ENCODE assay signal across 8 cellular contexts in the genomic region with DNA sequence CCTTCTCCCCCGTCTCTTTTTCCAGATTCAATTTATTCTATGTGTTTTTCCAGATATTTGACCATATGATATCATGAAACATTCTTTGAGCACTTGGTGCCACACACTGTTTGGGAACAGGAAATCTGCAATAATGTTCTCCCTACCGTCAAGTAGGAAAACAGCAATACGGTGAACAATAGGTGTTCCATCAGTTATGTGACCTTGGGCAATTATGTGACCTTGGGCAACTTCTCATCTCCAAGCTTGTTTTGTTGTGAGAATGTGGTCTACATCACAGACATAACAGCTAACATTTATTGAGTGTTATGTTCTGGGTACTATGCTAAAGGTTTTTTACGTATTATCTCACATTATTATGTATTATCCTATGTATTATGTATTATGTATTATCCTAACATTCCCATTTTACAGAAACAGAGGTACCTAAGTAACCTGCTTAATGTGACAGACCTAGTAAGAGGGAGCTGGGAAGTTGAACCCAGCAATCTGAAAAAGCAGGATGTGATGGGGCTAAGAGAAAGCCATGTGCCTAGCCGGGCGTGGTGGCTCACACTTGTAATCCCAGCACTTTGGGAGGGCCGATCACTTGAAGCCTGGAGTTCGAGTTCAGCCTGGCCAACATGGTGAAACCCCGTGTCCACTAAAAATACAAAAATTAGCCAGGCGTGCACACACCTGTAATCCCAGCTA. TPM values are rescaled to one million over a fixed set of nuclear protein-coding genes. Genes with fewer than 3 reads are reported as not detected.
DNase-seq lines count a peak whose midpoint lies in the region; ATAC-seq, FAIRE-seq and TF ChIP-seq lines count a peak whose summit lies in the region.

No MANE protein-coding gene starts in this region.

- in situ Hi-C loops in HepG2 (cut with HindIII; ENCODE audit: extremely low pct_ligation_motif_present, low pct_unique_long_range_greater_than_20kb): loop anchor here (10.0 kb wide), 1 partner anchor 357 kb away; no protein-coding TSS in a partner anchor

- H3K79me2 ChIP-seq in HepG2 (ENCODE audit: insufficient read depth, low read length): peaks cover 26% of the 10 kb centered on the region

- TF ChIP-seq CTCF in HepG2 (CRISPR knock-in tag; IDR thresholded peaks at IDR 0.05) (no peak), tibial nerve (IDR thresholded peaks at IDR 0.05) (no peak)

- CTCF ChIA-PET in activated naive CD4-positive, alpha-beta T cell treated with anti-CD3 and anti-CD28 coated beads for 36 hours (lab: Charles Lee): interaction anchor here (0.7 to 5.1 kb wide), 3 partner anchors 9 to 175 kb away, joined by 3 to 64 read pairs (median 3); no protein-coding TSS in a partner anchor
- CTCF ChIA-PET in HepG2 (lab: Yijun Ruan, JAX; ENCODE audit: low intra/inter-chr PET ratio, low total read pairs): no interaction called here

- H3K9me3 Mint-ChIP-seq in activated naive CD4-positive, alpha-beta T cell treated with anti-CD3 and anti-CD28 coated beads for 36 hours: no peaks in the 10 kb centered on the region
- no peaks in the 10 kb centered on the region for H3K9me3 Mint-ChIP-seq in activated naive CD8-positive, alpha-beta T cell (ENCODE audit: low read depth)

- H3K4me3 ChIP-seq in HepG2 (replicated peaks in 1 of 3; ENCODE audit: insufficient read depth in 1 of 3, low read depth in 2 of 3, low read length in 3 of 3) (peak overlapping the region; percentile 83 to 90 (median 84); a peak in 5 of 6 replicates), tibial nerve (peak overlapping the region in 3 of 4 donors; percentile 64 to 89 (median 72))

- H3K9me3 ChIP-seq in HepG2 (ENCODE audit: low read length) (no peaks in the 10 kb centered on the region), tibial nerve (no peaks in the 10 kb centered on the region)

- no peak for TF ChIP-seq RAD21 in HepG2 (CRISPR knock-in tag; IDR thresholded peaks at IDR 0.05)

- WGBS in HepG2 (ENCODE audit: low lambda C conversion rate): 54% methylated on average over 6 of the region's 10 CpGs
- WGBS in tibial nerve, 2 donors: 65 to 71% methylated on average over 10 of the region's 10 CpGs

- peak overlapping the region; percentile 87 for H3K4me2 ChIP-seq in HepG2 (ENCODE audit: low read depth, low read length)

- H3K36me3 Mint-ChIP-seq in activated naive CD4-positive, alpha-beta T cell treated with anti-CD3 and anti-CD28 coated beads for 36 hours (ENCODE audit: low read depth): peaks cover 18% of the 10 kb centered on the region
- H3K36me3 Mint-ChIP-seq in activated naive CD8-positive, alpha-beta T cell: no peaks in the 10 kb centered on the region

- H3K27ac ChIP-seq in HepG2 (ENCODE audit: extremely low read length, insufficient read depth, low read length) (peak overlapping the region; percentile 95), tibial nerve (peak overlapping the region in 3 of 4 donors; percentile 90 to 95 (median 95))

- peaks cover 40% of the 10 kb centered on the region for H3K4me1 Mint-ChIP-seq in activated naive CD4-positive, alpha-beta T cell treated with anti-CD3 and anti-CD28 coated beads for 36 hours (ENCODE audit: low read depth)
- peaks cover 40% of the 10 kb centered on the region for H3K4me1 Mint-ChIP-seq in activated naive CD8-positive, alpha-beta T cell (ENCODE audit: low read depth)

- no peaks in the 10 kb centered on the region for H3K27me3 Mint-ChIP-seq in activated naive CD4-positive, alpha-beta T cell treated with anti-CD3 and anti-CD28 coated beads for 36 hours (ENCODE audit: low read depth)
- no peaks in the 10 kb centered on the region for H3K27me3 Mint-ChIP-seq in activated naive CD8-positive, alpha-beta T cell

- peak; percentile 4 for FAIRE-seq in HepG2 (lab: Jason Lieb, UNC)

- POLR2A ChIA-PET in HepG2 (lab: Yijun Ruan, JAX): interaction anchor here (1.2 to 2.3 kb wide), 2 partner anchors 131 to 167 kb away, joined by 4 to 14 read pairs; no protein-coding TSS in a partner anchor

- intact Hi-C loops in activated naive CD4-positive, alpha-beta T cell treated with anti-CD3 and anti-CD28 coated beads for 36 hours (cut with micrococcal nuclease): loop anchor here (1.0 to 2.0 kb wide), 6 partner anchors 15 to 532 kb away; partner anchors contain the start of genes DLST, EIF2B2, ERG28 and MLH3
- intact Hi-C loops in HepG2 (cut with micrococcal nuclease; ENCODE audit: unreplicated experiment): no loop called here

- H3K27me3 ChIP-seq in HepG2 (ENCODE audit: control insufficient read depth in 1 of 2, insufficient read depth in 2 of 2, low read length in 2 of 2): no peaks in the 10 kb centered on the region; a peak in 1 of 5 replicates
- no peaks in the 10 kb centered on the region for H3K27me3 ChIP-seq in tibial nerve

- no peak for DNase-seq in activated naive CD4-positive, alpha-beta T cell treated with anti-CD3 and anti-CD28 coated beads for 36 hours
- DNase-seq in activated naive CD4-positive, alpha-beta T cell treated with Interleukin-2 at 50 U/mL for 16 hours: no peak
- DNase-seq in HepG2 (ENCODE audit: low spot score) (peak; percentile 51), tibial nerve (ENCODE audit: low spot score in 2 of 2) (no peak), NK-92 (lab: John Stamatoyannopoulos, UW; ENCODE audit: unreplicated experiment) (no peak), EL (no peak)

- no peaks in the 10 kb centered on the region for H4K20me1 ChIP-seq in HepG2 (ENCODE audit: insufficient read depth, low read length)

- peak overlapping the region; percentile 96 for H3K4me3 Mint-ChIP-seq in activated naive CD4-positive, alpha-beta T cell treated with anti-CD3 and anti-CD28 coated beads for 36 hours
- H3K4me3 Mint-ChIP-seq in activated naive CD8-positive, alpha-beta T cell: peak overlapping the region; percentile 98

- ATAC-seq in HepG2 (no peak), GM18502 (IDR thresholded peaks at IDR 0.05; ENCODE audit: poor library complexity, unreplicated experiment) (no peak)

- peaks cover 26% of the 10 kb centered on the region for H3K4me1 ChIP-seq in HepG2 (ENCODE audit: insufficient read depth, low read length)
- H3K4me1 ChIP-seq in tibial nerve: peaks cover 4 to 71% (median 17%) of the 10 kb centered on the region in 4 donors

- TF ChIP-seq EP300 in HepG2 (IDR thresholded peaks at IDR 0.05; ENCODE audit: low read depth in 2 of 2, low read length in 2 of 2): no peak
- no peak for TF ChIP-seq EP300 in HepG2 (CRISPR knock-in tag; IDR thresholded peaks at IDR 0.05; ENCODE audit: borderline replicate concordance)
- no peak for TF ChIP-seq EP300 in tibial nerve (IDR thresholded peaks at IDR 0.05)

- no peak overlapping the region for H2AFZ ChIP-seq in HepG2 (ENCODE audit: low read length)

- BruUV-seq in HepG2 (replicated peaks; lab: Mats Ljungman, UMichigan): no TSS peak

- TF ChIP-seq POLR2A in HepG2 (IDR thresholded peaks at IDR 0.05; ENCODE audit: insufficient read depth in 1 of 2, low read depth in 2 of 2, low read length in 2 of 2): peak in 1 of 2 experiments; percentile 50; a peak in 1 of 4 replicates
- no peak for TF ChIP-seq POLR2A in tibial nerve (IDR thresholded peaks at IDR 0.05)

- peak overlapping the region; percentile 96 for H3K9ac ChIP-seq in HepG2 (ENCODE audit: insufficient read depth, low read depth, low read length)

- H3K27ac Mint-ChIP-seq in activated naive CD4-positive, alpha-beta T cell treated with anti-CD3 and anti-CD28 coated beads for 36 hours: peak overlapping the region; percentile 80
- H3K27ac Mint-ChIP-seq in activated naive CD8-positive, alpha-beta T cell: peak overlapping the region; percentile 96

- H3K36me3 ChIP-seq in HepG2 (replicated peaks in 1 of 2; ENCODE audit: control insufficient read depth in 1 of 2, insufficient read depth in 2 of 2, low read length in 2 of 2): no peaks in the 10 kb centered on the region; a peak in 1 of 5 replicates
- peaks cover 0 to 15% (median 0%) of the 10 kb centered on the region in 3 donors for H3K36me3 ChIP-seq in tibial nerve

RNA-seq across cellular contexts. Expression of gene NEK9, which starts 1.2 kb away (rescaled TPM):
- 10 to 100 TPM; 53.5 to 55.6 TPM for total RNA-seq in activated naive CD4-positive, alpha-beta T cell treated with anti-CD3 and anti-CD28 coated beads for 36 hours
- total RNA-seq in HepG2 (2016; rRNA removed; fragmentation: Illumina TruSeq; extraction: Trizol) (16.5 and 29.4 TPM in 2 replicates), tibial nerve (100 to 1,000 TPM in 2 of 4 donors, 10 to 100 TPM in 2; 76.1 to 109 (median 94.4) TPM)
- 8.6 and 9.3 TPM in 2 replicates for total RNA-seq in HepG2 (2016; cell fraction: cytosol; rRNA removed; fragmentation: Illumina TruSeq; extraction: Trizol; ENCODE audit: low read depth)
- 17.5 and 29.6 TPM in 2 replicates for total RNA-seq in HepG2 (2016; cell fraction: insoluble cytoplasmic fraction; rRNA removed; fragmentation: Illumina TruSeq; extraction: Trizol)
- total RNA-seq in HepG2 (2016; cell fraction: membrane; rRNA removed; fragmentation: Illumina TruSeq; extraction: Trizol): 11.8 and 12.2 TPM in 2 replicates
- 25.2 and 29.4 TPM in 2 replicates for total RNA-seq in HepG2 (2016; cell fraction: nucleus; rRNA removed; fragmentation: Illumina TruSeq; extraction: Trizol)
- 27.3 and 32.1 TPM in 2 replicates for polyA plus RNA-seq in HepG2 (2011; rRNA removed)
- 17.4 and 19.0 TPM in 2 replicates for polyA plus RNA-seq in HepG2 (2011; cell fraction: cytosol; rRNA removed)
- polyA plus RNA-seq in HepG2 (2011; cell fraction: nucleus; rRNA removed): 69.4 and 74.5 TPM in 2 replicates
- 30.8 and 31.9 TPM in 2 replicates for polyA plus RNA-seq in HepG2 (2012)
- polyA plus RNA-seq in HepG2 (2016; cell fraction: cytosol; fragmentation: Illumina TruSeq; extraction: Trizol; ENCODE audit: low read depth): 0.96 and 1.7 TPM in 2 replicates
- 32.5 and 34.6 TPM in 2 replicates for polyA plus RNA-seq in HepG2 (2016; cell fraction: insoluble cytoplasmic fraction; fragmentation: Illumina TruSeq; extraction: Trizol; ENCODE audit: low read depth)
- 4.7 and 5.0 TPM in 2 replicates for polyA plus RNA-seq in HepG2 (2016; cell fraction: membrane; fragmentation: Illumina TruSeq; extraction: Trizol; ENCODE audit: low read depth)
- 60.6 and 64.1 TPM in 2 replicates for polyA plus RNA-seq in HepG2 (2016; cell fraction: nucleus; fragmentation: Illumina TruSeq; extraction: Trizol; ENCODE audit: insufficient read depth, low read depth)
- 33.3 and 65.4 TPM in 2 replicates for polyA minus RNA-seq in HepG2 (2011; rRNA and poly(A)+ RNA removed; ENCODE audit: low replicate concordance)
- 16.4 and 19.4 TPM in 2 replicates for polyA minus RNA-seq in HepG2 (2011; cell fraction: cytosol; rRNA and poly(A)+ RNA removed)
- polyA minus RNA-seq in HepG2 (2011; cell fraction: nucleus; rRNA and poly(A)+ RNA removed): 42.6 and 47.6 TPM in 2 replicates

RNA-seq across cellular contexts. Expression of gene TMED10, which starts 48.4 kb away (rescaled TPM):
- 100 to 1,000 TPM; 151 to 156 TPM for total RNA-seq in activated naive CD4-positive, alpha-beta T cell treated with anti-CD3 and anti-CD28 coated beads for 36 hours
- total RNA-seq in HepG2 (2016; rRNA removed; fragmentation: Illumina TruSeq; extraction: Trizol): 183 and 311 TPM in 2 replicates
- total RNA-seq in HepG2 (2016; cell fraction: cytosol; rRNA removed; fragmentation: Illumina TruSeq; extraction: Trizol; ENCODE audit: low read depth): 31.8 and 36.6 TPM in 2 replicates
- total RNA-seq in HepG2 (2016; cell fraction: insoluble cytoplasmic fraction; rRNA removed; fragmentation: Illumina TruSeq; extraction: Trizol): 191 and 318 TPM in 2 replicates
- total RNA-seq in HepG2 (2016; cell fraction: membrane; rRNA removed; fragmentation: Illumina TruSeq; extraction: Trizol): 62.0 and 63.6 TPM in 2 replicates
- 252 and 291 TPM in 2 replicates for total RNA-seq in HepG2 (2016; cell fraction: nucleus; rRNA removed; fragmentation: Illumina TruSeq; extraction: Trizol)
- polyA plus RNA-seq in HepG2 (2011; rRNA removed): 292 and 377 TPM in 2 replicates
- polyA plus RNA-seq in HepG2 (2011; cell fraction: cytosol; rRNA removed): 308 and 326 TPM in 2 replicates
- 81.4 and 84.1 TPM in 2 replicates for polyA plus RNA-seq in HepG2 (2011; cell fraction: nucleus; rRNA removed)
- 131 and 139 TPM in 2 replicates for polyA plus RNA-seq in HepG2 (2012)
- 36.6 and 41.3 TPM in 2 replicates for polyA plus RNA-seq in HepG2 (2016; cell fraction: cytosol; fragmentation: Illumina TruSeq; extraction: Trizol; ENCODE audit: low read depth)
- 162 and 165 TPM in 2 replicates for polyA plus RNA-seq in HepG2 (2016; cell fraction: insoluble cytoplasmic fraction; fragmentation: Illumina TruSeq; extraction: Trizol; ENCODE audit: low read depth)
- 58.6 and 59.0 TPM in 2 replicates for polyA plus RNA-seq in HepG2 (2016; cell fraction: membrane; fragmentation: Illumina TruSeq; extraction: Trizol; ENCODE audit: low read depth)
- polyA plus RNA-seq in HepG2 (2016; cell fraction: nucleus; fragmentation: Illumina TruSeq; extraction: Trizol; ENCODE audit: insufficient read depth, low read depth): 306 and 326 TPM in 2 replicates
- polyA minus RNA-seq in HepG2 (2011; rRNA and poly(A)+ RNA removed; ENCODE audit: low replicate concordance): 546 and 919 TPM in 2 replicates
- polyA minus RNA-seq in HepG2 (2011; cell fraction: cytosol; rRNA and poly(A)+ RNA removed): 247 and 332 TPM in 2 replicates
- polyA minus RNA-seq in HepG2 (2011; cell fraction: nucleus; rRNA and poly(A)+ RNA removed): 78.8 and 85.5 TPM in 2 replicates
- total RNA-seq in tibial nerve: 100 to 1,000 TPM; 262 to 296 (median 280) TPM

RNA-seq across cellular contexts. Expression of gene ZC2HC1C, which starts 58.6 kb away (rescaled TPM):
- under 1 TPM; 0.64 to 0.86 TPM for total RNA-seq in activated naive CD4-positive, alpha-beta T cell treated with anti-CD3 and anti-CD28 coated beads for 36 hours
- total RNA-seq in HepG2 (2016; rRNA removed; fragmentation: Illumina TruSeq; extraction: Trizol) (3.3 and 5.3 TPM in 2 replicates), tibial nerve (1 to 10 TPM in 3 of 4 donors, under 1 TPM in 1; 0.78 to 3.1 (median 1.2) TPM)
- total RNA-seq in HepG2 (2016; cell fraction: cytosol; rRNA removed; fragmentation: Illumina TruSeq; extraction: Trizol; ENCODE audit: low read depth): 2.6 and 3.3 TPM in 2 replicates
- total RNA-seq in HepG2 (2016; cell fraction: insoluble cytoplasmic fraction; rRNA removed; fragmentation: Illumina TruSeq; extraction: Trizol): 4.5 and 4.8 TPM in 2 replicates
- total RNA-seq in HepG2 (2016; cell fraction: membrane; rRNA removed; fragmentation: Illumina TruSeq; extraction: Trizol): 3.8 and 4.6 TPM in 2 replicates
- total RNA-seq in HepG2 (2016; cell fraction: nucleus; rRNA removed; fragmentation: Illumina TruSeq; extraction: Trizol): 3.6 and 5.8 TPM in 2 replicates
- polyA plus RNA-seq in HepG2 (2011; rRNA removed): 3.0 and 3.5 TPM in 2 replicates
- polyA plus RNA-seq in HepG2 (2011; cell fraction: cytosol; rRNA removed): 1.7 and 2.1 TPM in 2 replicates
- polyA plus RNA-seq in HepG2 (2011; cell fraction: nucleus; rRNA removed): 2.1 and 3.0 TPM in 2 replicates
- 1.5 and 2.4 TPM in 2 replicates for polyA plus RNA-seq in HepG2 (2012)
- polyA plus RNA-seq in HepG2 (2016; cell fraction: cytosol; fragmentation: Illumina TruSeq; extraction: Trizol; ENCODE audit: low read depth): 1.6 and 1.9 TPM in 2 replicates
- 4.5 and 6.0 TPM in 2 replicates for polyA plus RNA-seq in HepG2 (2016; cell fraction: insoluble cytoplasmic fraction; fragmentation: Illumina TruSeq; extraction: Trizol; ENCODE audit: low read depth)
- polyA plus RNA-seq in HepG2 (2016; cell fraction: membrane; fragmentation: Illumina TruSeq; extraction: Trizol; ENCODE audit: low read depth): 1.8 and 2.2 TPM in 2 replicates
- polyA plus RNA-seq in HepG2 (2016; cell fraction: nucleus; fragmentation: Illumina TruSeq; extraction: Trizol; ENCODE audit: insufficient read depth, low read depth): 4.8 and 5.3 TPM in 2 replicates
- polyA minus RNA-seq in HepG2 (2011; rRNA and poly(A)+ RNA removed; ENCODE audit: low replicate concordance): 0.82 and 0.98 TPM in 2 replicates
- polyA minus RNA-seq in HepG2 (2011; cell fraction: cytosol; rRNA and poly(A)+ RNA removed): 0.88 and 1.5 TPM in 2 replicates
- polyA minus RNA-seq in HepG2 (2011; cell fraction: nucleus; rRNA and poly(A)+ RNA removed): 2.4 and 4.8 TPM in 2 replicates
